ENCODE assay signal across 8 cellular contexts in genomic region chr11:44727373-44728084, GRCh38. TPM values are rescaled to one million over a fixed set of nuclear protein-coding genes. Genes with fewer than 3 reads are reported as not detected.
DNase-seq lines count a peak whose midpoint lies in the region; ATAC-seq, FAIRE-seq and TF ChIP-seq lines count a peak whose summit lies in the region.

No MANE protein-coding gene starts in this region.

- H3K4me1 Mint-ChIP-seq in CD4-positive, alpha-beta memory T cell = peaks cover 42 to 63% (median 52%) of the 10 kb centered on the region in 4 donors
- H3K4me1 Mint-ChIP-seq in T-cell = peaks cover 38 to 60% (median 44%) of the 10 kb centered on the region in 3 donors

- ATAC-seq in T-cell (replicated peaks in 1 of 4) (peak; percentile 72 to 77 (median 75)), right cardiac atrium (peak; percentile 35 to 88)

- H3K9me3 ChIP-seq in CD4-positive, alpha-beta memory T cell (ENCODE audit: control insufficient read depth in 1 of 2, low read length in 2 of 2) = no peaks in the 10 kb centered on the region
- no peaks in the 10 kb centered on the region for H3K9me3 ChIP-seq in right cardiac atrium (ENCODE audit: control insufficient read depth, low read length)

- peak overlapping the region; percentile 17 to 74 for H3K4me3 ChIP-seq in CD4-positive, alpha-beta memory T cell (ENCODE audit: low read length in 2 of 2)
- peak overlapping the region; percentile 62 for H3K4me3 ChIP-seq in right cardiac atrium (ENCODE audit: low read length)

- peak overlapping the region; percentile 66 for H3K27ac ChIP-seq in CD4-positive, alpha-beta memory T cell (ENCODE audit: low read depth, low read length)
- H3K27ac ChIP-seq in right cardiac atrium (ENCODE audit: low read length) = peak overlapping the region; percentile 76

- TF ChIP-seq CTCF in GM20000 (IDR thresholded peaks at IDR 0.05; ENCODE audit: extremely low read depth, missing control alignments) (peak; percentile 93), LNCAP (IDR thresholded peaks at IDR 0.05) (peak; percentile 92)

- under 1% methylated on average over 58 of the region's 58 CpGs for WGBS in right cardiac atrium

- CTCF ChIA-PET in CD4-positive, alpha-beta memory T cell (lab: Charles Lee; ENCODE audit: partially characterized antibody) = interaction anchor here (0.6 to 3.6 kb wide), 2 partner anchors 9 to 49 kb away, joined by 3 to 14 read pairs; no protein-coding TSS in a partner anchor
- CTCF ChIA-PET in T-cell (lab: Charles Lee) = interaction anchor here (0.6 to 1.0 kb wide), 2 partner anchors 11 to 615 kb away, joined by 4 to 11 read pairs; no protein-coding TSS in a partner anchor

- POLR2A ChIA-PET in CD4-positive, alpha-beta memory T cell (lab: Charles Lee; ENCODE audit: partially characterized antibody) = interaction anchor here (0.9 kb wide), 1 partner anchor 11 kb away, joined by 3 read pairs; no protein-coding TSS in a partner anchor
- POLR2A ChIA-PET in T-cell (lab: Charles Lee) = no interaction called here

- peak overlapping the region; percentile 86 to 94 (median 92) for H3K4me3 Mint-ChIP-seq in CD4-positive, alpha-beta memory T cell
- peak overlapping the region; percentile 84 to 86 (median 85) for H3K4me3 Mint-ChIP-seq in T-cell

- H3K36me3 ChIP-seq in CD4-positive, alpha-beta memory T cell (ENCODE audit: insufficient read depth, low read length) = no peaks in the 10 kb centered on the region

- no peak for FAIRE-seq in urothelium cell line (lab: Jason Lieb, UNC)

- no peaks in the 10 kb centered on the region for H3K27me3 ChIP-seq in CD4-positive, alpha-beta memory T cell (ENCODE audit: insufficient read depth, low read length)
- H3K27me3 ChIP-seq in right cardiac atrium (ENCODE audit: control insufficient read depth, insufficient read depth) = no peaks in the 10 kb centered on the region

- peaks cover 57% of the 10 kb centered on the region for H3K4me1 ChIP-seq in CD4-positive, alpha-beta memory T cell (ENCODE audit: insufficient read depth, low read length)
- H3K4me1 ChIP-seq in right cardiac atrium (ENCODE audit: control insufficient read depth, insufficient read depth, low read length) = peaks cover 14% of the 10 kb centered on the region

- DNase-seq in CD4-positive, alpha-beta memory T cell = peak; percentile 77 to 82 (median 79)
- DNase-seq in GM20000 (ENCODE audit: low spot score) = peak; percentile 92
- peak; percentile 26 to 81 (median 68) for DNase-seq in T-cell
- DNase-seq in amniotic epithelial cell (ENCODE audit: low read depth) = peak; percentile 35
- peak; percentile 92 to 96 (median 96) for DNase-seq in right cardiac atrium
- DNase-seq in pulmonary artery endothelial cell (ENCODE audit: low read depth, low spot score) = peak; percentile 54
- peak; percentile 93 for DNase-seq in urothelium cell line (ENCODE audit: low spot score)

- intact Hi-C loops in CD4-positive, alpha-beta memory T cell (cut with micrococcal nuclease) = loop anchor here (1.0 to 5.0 kb wide), 7 partner anchors 19 to 184 kb away; partner anchors contain the start of gene CD82
- intact Hi-C loops in right cardiac atrium (cut with DNase I) = loop anchor here (2.0 to 10.0 kb wide), 8 partner anchors 47 to 185 kb away; no protein-coding TSS in a partner anchor

- H3K27me3 Mint-ChIP-seq in CD4-positive, alpha-beta memory T cell = no peaks in the 10 kb centered on the region
- peaks cover 0 to 9% of the 10 kb centered on the region in 2 donors for H3K27me3 Mint-ChIP-seq in T-cell

- peaks cover 0 to 2% (median 0%) of the 10 kb centered on the region in 8 donors for H3K9me3 Mint-ChIP-seq in CD4-positive, alpha-beta memory T cell
- H3K9me3 Mint-ChIP-seq in T-cell = no peaks in the 10 kb centered on the region

- peak overlapping the region; percentile 86 to 94 (median 93) for H3K27ac Mint-ChIP-seq in CD4-positive, alpha-beta memory T cell
- peak overlapping the region; percentile 63 to 82 for H3K27ac Mint-ChIP-seq in T-cell

- peaks cover 3 to 13% of the 10 kb centered on the region in 2 donors for H3K36me3 Mint-ChIP-seq in CD4-positive, alpha-beta memory T cell
- peaks cover 4% of the 10 kb centered on the region for H3K36me3 Mint-ChIP-seq in T-cell

RNA-seq across cellular contexts. Expression of gene TSPAN18, which starts 0.8 kb away (rescaled TPM):
- 10 to 100 TPM; 17.1 to 19.3 TPM for total RNA-seq in CD4-positive, alpha-beta memory T cell
- polyA plus RNA-seq in CD4-positive, alpha-beta memory T cell = 10 to 100 TPM in 1 of 2 donors, 1 to 10 TPM in 1; 7.3 to 48.6 TPM
- total RNA-seq in T-cell (10 to 100 TPM; 18.4 to 59.1 (median 25.7) TPM), right cardiac atrium (100 to 1,000 TPM; 158 to 236 (median 207) TPM), pulmonary artery endothelial cell (11.1 and 11.5 TPM in 2 replicates)
- 120 TPM for polyA plus RNA-seq in right cardiac atrium

Comparison
In these comparisons a context has a peak if more than half of its experiments do, and no peak if none do; other contexts are left out.
1. Peak in every context shown above with its lines: DNase-seq, ATAC-seq, H3K4me3 ChIP-seq and H3K27ac ChIP-seq.
2. DNase-seq: peak in every context shown above with its lines; median percentile 96 in right cardiac atrium; 93 in urothelium cell line; 92 in GM20000; 79 in CD4-positive, alpha-beta memory T cell; 68 in T-cell; 54 in pulmonary artery endothelial cell; 35 in amniotic epithelial cell.